ENCODE assay signal across 1 cellular context in genomic region chr17:7857724-7858486, GRCh38.
TF ChIP-seq lines count a peak whose summit lies in the region.

CYB5D1 (plus strand) TSS chr17:7858003; CDS start chr17:7858135, 132 bp downstream.

TF ChIP-seq in HepG2, 621 proteins besides CTCF, POLR2A, EP300 and RAD21 (continued from another document and continues in another):
- TF ChIP-seq MYC (CRISPR knock-in tag; IDR thresholded peaks at IDR 0.05; ENCODE audit: borderline replicate concordance) (peak; percentile 57; the same call in 1 of the 2 replicates), ZNF564 (CRISPR knock-in tag; IDR thresholded peaks at IDR 0.05) (0 out of 2 replicates have a peak, but pooled peaks have one; percentile 55), NFIC (IDR thresholded peaks at IDR 0.05; ENCODE audit: low read length) (peak; percentile 34; the same call in 1 of the 2 replicates), ZMYM2 (CRISPR knock-in tag; IDR thresholded peaks at IDR 0.05) (peak; percentile 54; the same call in 1 of the 2 replicates), CREM (IDR thresholded peaks at IDR 0.05) (peak; percentile 84; the same call in 1 of the 2 replicates), CREM (CRISPR knock-in tag; IDR thresholded peaks at IDR 0.05) (no peak), HCFC1 (IDR thresholded peaks at IDR 0.05; ENCODE audit: low read depth, low read length) (peak; percentile 64), GATAD2A (CRISPR knock-in tag; IDR thresholded peaks at IDR 0.05) (peak; percentile 39), SPEN (CRISPR knock-in tag; IDR thresholded peaks at IDR 0.05; ENCODE audit: low read depth) (peak; percentile 21; the same call in 1 of the 2 replicates), SMARCC2 (IDR thresholded peaks at IDR 0.05) (no peak), ZNF44 (CRISPR knock-in tag; IDR thresholded peaks at IDR 0.05) (no peak), REXO4 (CRISPR knock-in tag; IDR thresholded peaks at IDR 0.05; ENCODE audit: borderline replicate concordance) (no peak), CCDC6 (CRISPR knock-in tag; IDR thresholded peaks at IDR 0.05) (peak; percentile 82; the same call in 1 of the 2 replicates), ASH2L (IDR thresholded peaks at IDR 0.05; ENCODE audit: insufficient read length, low read depth, low read length) (peak; percentile 69), FOXK2 (IDR thresholded peaks at IDR 0.05) (peak; percentile 76; the same call in 1 of the 2 replicates), CSRNP1 (CRISPR knock-in tag; IDR thresholded peaks at IDR 0.05) (peak; percentile 72; the same call in 1 of the 2 replicates), ZNF674 (CRISPR knock-in tag; IDR thresholded peaks at IDR 0.05; ENCODE audit: low read depth) (no peak), NFKBIZ (CRISPR knock-in tag; IDR thresholded peaks at IDR 0.05) (0 out of 2 replicates have a peak, but pooled peaks have one; percentile 40), KDM5B (CRISPR knock-in tag; IDR thresholded peaks at IDR 0.05; ENCODE audit: borderline replicate concordance) (peak; percentile 84; the same call in 1 of the 2 replicates), ZNF574 (CRISPR knock-in tag; IDR thresholded peaks at IDR 0.05) (peak; percentile 3; the same call in 1 of the 2 replicates), ZMYM4 (CRISPR knock-in tag; IDR thresholded peaks at IDR 0.05) (no peak; the same call in 1 of the 2 replicates), FOXA3 (CRISPR knock-in tag; IDR thresholded peaks at IDR 0.05) (peak; percentile 31; the same call in 1 of the 2 replicates), ZSCAN30 (CRISPR knock-in tag; IDR thresholded peaks at IDR 0.05) (0 out of 2 replicates have a peak, but pooled peaks have one; percentile 37), KDM2A (CRISPR knock-in tag; IDR thresholded peaks at IDR 0.05; ENCODE audit: borderline replicate concordance, low read depth) (peak; percentile 54; the same call in 1 of the 2 replicates), TCF7 (IDR thresholded peaks at IDR 0.05; ENCODE audit: low read depth) (no peak), MAX (IDR thresholded peaks at IDR 0.05) (peak; percentile 83), LCORL (IDR thresholded peaks at IDR 0.05) (no peak), LCORL (CRISPR knock-in tag; IDR thresholded peaks at IDR 0.05) (no peak; the same call in 1 of the 2 replicates), ZNF3 (CRISPR knock-in tag; IDR thresholded peaks at IDR 0.05) (no peak), TIGD3 (CRISPR knock-in tag; IDR thresholded peaks at IDR 0.05; ENCODE audit: borderline replicate concordance) (no peak), ZSCAN12 (CRISPR knock-in tag; IDR thresholded peaks at IDR 0.05) (no peak), TGIF2 (CRISPR knock-in tag; IDR thresholded peaks at IDR 0.05) (peak; percentile 64), MEIS1 (CRISPR knock-in tag; IDR thresholded peaks at IDR 0.05; ENCODE audit: borderline replicate concordance) (no peak), ARNT2 (CRISPR knock-in tag; IDR thresholded peaks at IDR 0.05; ENCODE audit: low read depth) (peak; percentile 77; the same call in 1 of the 2 replicates), ZBTB44 (CRISPR knock-in tag; IDR thresholded peaks at IDR 0.05) (no peak), REPIN1 (CRISPR knock-in tag; IDR thresholded peaks at IDR 0.05; ENCODE audit: borderline replicate concordance, low read depth) (no peak), ZNF143 (CRISPR knock-in tag; IDR thresholded peaks at IDR 0.05) (peak; percentile 86), ELF4 (CRISPR knock-in tag; IDR thresholded peaks at IDR 0.05; ENCODE audit: borderline replicate concordance) (peak; percentile 32; the same call in 1 of the 2 replicates), MZF1 (CRISPR knock-in tag; IDR thresholded peaks at IDR 0.05; ENCODE audit: borderline replicate concordance) (peak; percentile 88; the same call in 1 of the 2 replicates), ZNF180 (CRISPR knock-in tag; IDR thresholded peaks at IDR 0.05; ENCODE audit: borderline replicate concordance, low read depth) (no peak), DR1 (CRISPR knock-in tag; IDR thresholded peaks at IDR 0.05) (peak; percentile 53; the same call in 1 of the 2 replicates), ZNF878 (CRISPR knock-in tag; IDR thresholded peaks at IDR 0.05) (peak; percentile 49; the same call in 1 of the 2 replicates), BHLHE40 (IDR thresholded peaks at IDR 0.05; ENCODE audit: low read length) (peak; percentile 89), PHF8 (CRISPR knock-in tag; IDR thresholded peaks at IDR 0.05) (peak; percentile 38), DRAP1 (CRISPR knock-in tag; IDR thresholded peaks at IDR 0.05) (peak; percentile 55), ZNF234 (CRISPR knock-in tag; conservative IDR thresholded peaks at IDR 0.05) (0 out of 2 replicates have a peak, but pooled peaks have one; percentile 58), POLR2AphosphoS2 (IDR thresholded peaks at IDR 0.05; ENCODE audit: low read depth, low read length) (0 out of 2 replicates have a peak, but pooled peaks have one; percentile 14), EHMT2 (IDR thresholded peaks at IDR 0.05; ENCODE audit: borderline replicate concordance, low read depth, low read length) (peak; percentile 30; the same call in 1 of the 2 replicates), ZNF12 (CRISPR knock-in tag; IDR thresholded peaks at IDR 0.05) (no peak), HBP1 (CRISPR knock-in tag; IDR thresholded peaks at IDR 0.05; ENCODE audit: low read depth) (peak; percentile 86), CREB1 (IDR thresholded peaks at IDR 0.05) (no peak), CREB1 (CRISPR knock-in tag; IDR thresholded peaks at IDR 0.05) (peak; percentile 60; the same call in 1 of the 2 replicates), ZNF331 (CRISPR knock-in tag; IDR thresholded peaks at IDR 0.05) (0 out of 2 replicates have a peak, but pooled peaks have one; percentile 17)
- TF ChIP-seq, protein P1, sequence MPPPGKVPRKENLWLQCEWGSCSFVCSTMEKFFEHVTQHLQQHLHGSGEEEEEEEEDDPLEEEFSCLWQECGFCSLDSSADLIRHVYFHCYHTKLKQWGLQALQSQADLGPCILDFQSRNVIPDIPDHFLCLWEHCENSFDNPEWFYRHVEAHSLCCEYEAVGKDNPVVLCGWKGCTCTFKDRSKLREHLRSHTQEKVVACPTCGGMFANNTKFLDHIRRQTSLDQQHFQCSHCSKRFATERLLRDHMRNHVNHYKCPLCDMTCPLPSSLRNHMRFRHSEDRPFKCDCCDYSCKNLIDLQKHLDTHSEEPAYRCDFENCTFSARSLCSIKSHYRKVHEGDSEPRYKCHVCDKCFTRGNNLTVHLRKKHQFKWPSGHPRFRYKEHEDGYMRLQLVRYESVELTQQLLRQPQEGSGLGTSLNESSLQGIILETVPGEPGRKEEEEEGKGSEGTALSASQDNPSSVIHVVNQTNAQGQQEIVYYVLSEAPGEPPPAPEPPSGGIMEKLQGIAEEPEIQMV (CRISPR knock-in tag; IDR thresholded peaks at IDR 0.05; ENCODE audit: low read depth), result peak; percentile 95
- TF ChIP-seq, protein P2, sequence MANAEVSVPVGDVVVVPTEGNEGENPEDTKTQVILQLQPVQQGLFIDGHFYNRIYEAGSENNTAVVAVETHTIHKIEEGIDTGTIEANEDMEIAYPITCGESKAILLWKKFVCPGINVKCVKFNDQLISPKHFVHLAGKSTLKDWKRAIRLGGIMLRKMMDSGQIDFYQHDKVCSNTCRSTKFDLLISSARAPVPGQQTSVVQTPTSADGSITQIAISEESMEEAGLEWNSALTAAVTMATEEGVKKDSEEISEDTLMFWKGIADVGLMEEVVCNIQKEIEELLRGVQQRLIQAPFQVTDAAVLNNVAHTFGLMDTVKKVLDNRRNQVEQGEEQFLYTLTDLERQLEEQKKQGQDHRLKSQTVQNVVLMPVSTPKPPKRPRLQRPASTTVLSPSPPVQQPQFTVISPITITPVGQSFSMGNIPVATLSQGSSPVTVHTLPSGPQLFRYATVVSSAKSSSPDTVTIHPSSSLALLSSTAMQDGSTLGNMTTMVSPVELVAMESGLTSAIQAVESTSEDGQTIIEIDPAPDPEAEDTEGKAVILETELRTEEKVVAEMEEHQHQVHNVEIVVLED (CRISPR knock-in tag; IDR thresholded peaks at IDR 0.05; ENCODE audit: borderline replicate concordance), result peak; percentile 54
- TF ChIP-seq, protein P3, sequence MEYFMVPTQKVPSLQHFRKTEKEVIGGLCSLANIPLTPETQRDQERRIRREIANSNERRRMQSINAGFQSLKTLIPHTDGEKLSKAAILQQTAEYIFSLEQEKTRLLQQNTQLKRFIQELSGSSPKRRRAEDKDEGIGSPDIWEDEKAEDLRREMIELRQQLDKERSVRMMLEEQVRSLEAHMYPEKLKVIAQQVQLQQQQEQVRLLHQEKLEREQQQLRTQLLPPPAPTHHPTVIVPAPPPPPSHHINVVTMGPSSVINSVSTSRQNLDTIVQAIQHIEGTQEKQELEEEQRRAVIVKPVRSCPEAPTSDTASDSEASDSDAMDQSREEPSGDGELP (IDR thresholded peaks at IDR 0.05; ENCODE audit: borderline replicate concordance, low read depth), result peak; percentile 38; the same call in 1 of the 2 replicates
